Comparison of ENCODE assay signal across 1 cellular context in genomic region chr15:71294251-71294635, GRCh38.
TF ChIP-seq lines count a peak whose summit lies in the region.

No MANE protein-coding gene starts in this region.

TF ChIP-seq in HCT116, 20 proteins besides CTCF, POLR2A, EP300 and RAD21:
- TF ChIP-seq SIN3A (IDR thresholded peaks at IDR 0.05; ENCODE audit: low read depth) (0 out of 2 replicates have a peak, but pooled peaks have one; percentile 3), CBX3 (IDR thresholded peaks at IDR 0.05; ENCODE audit: low read depth) (no peak)
